In genomic region chr20:63627129-63627699, GRCh38 we compare ENCODE assay signal across 8 cellular contexts. TPM values are rescaled to one million over a fixed set of nuclear protein-coding genes. Genes with fewer than 3 reads are reported as not detected.
DNase-seq lines count a peak whose midpoint lies in the region; ATAC-seq and TF ChIP-seq lines count a peak whose summit lies in the region.

No MANE protein-coding gene starts in this region.

- no TSS peak for BruUV-seq in PC-9 (replicated peaks; lab: Mats Ljungman, UMichigan)

- DNase-seq in DMS153 (lab: John Stamatoyannopoulos, UW) (peak; percentile 89), HuH-7.5 (ENCODE audit: low spot score) (peak; percentile 99), PC-9 (peak; percentile 81 to 97)
- peak; percentile 92 for DNase-seq in activated T-cell treated with anti-CD3 and anti-CD28 coated beads, Interleukin-2, amount 50 U/mL, for 4 hours
- peak; percentile 80 for DNase-seq in stimulated activated CD8-positive, alpha-beta memory T cell treated with anti-CD3 and anti-CD28 coated beads, Interleukin-7, amount 100 ng/mL, for 24 hours (ENCODE audit: low read depth)

- H3K36me3 Mint-ChIP-seq in activated T-cell treated with anti-CD3 and anti-CD28 coated beads, Interleukin-2, amount 50 U/mL, for 4 hours (ENCODE audit: insufficient read depth) = peaks cover 10% of the 10 kb centered on the region

- peak overlapping the region; percentile 86 for H2AFZ ChIP-seq in PC-9

- H3K36me3 ChIP-seq in PC-9 (ENCODE audit: low read depth) (no peaks in the 10 kb centered on the region), muscle layer of duodenum (ENCODE audit: control insufficient read depth in 1 of 2, insufficient read depth in 2 of 2, low read length in 2 of 2) (no peaks in the 10 kb centered on the region)

- H3K4me1 Mint-ChIP-seq in activated T-cell treated with anti-CD3 and anti-CD28 coated beads, Interleukin-2, amount 50 U/mL, for 4 hours (ENCODE audit: low read depth) = peaks cover 39% of the 10 kb centered on the region

- H3K27ac ChIP-seq in PC-9 (no peak overlapping the region), muscle layer of duodenum (ENCODE audit: low read length) (peak overlapping the region; percentile 79)

- CTCF ChIA-PET in PC-9 (lab: Charles Lee) = interaction anchor here (0.7 kb wide), 1 partner anchor 75 kb away, joined by 4 read pairs; no protein-coding TSS in a partner anchor

- no peaks in the 10 kb centered on the region for H3K9me2 ChIP-seq in PC-9 (ENCODE audit: insufficient read depth)

- no peak for TF ChIP-seq CTCF in PC-9 (conservative IDR thresholded peaks at IDR 0.05)

- ATAC-seq in GM21528 (IDR thresholded peaks at IDR 0.05; ENCODE audit: low FRiP score, unreplicated experiment) = peak; percentile 76
- peak; percentile 72 to 75 for ATAC-seq in activated T-cell treated with anti-CD3 and anti-CD28 coated beads, Interleukin-2, amount 50 U/mL, for 4 hours
- peak; percentile 92 for ATAC-seq in esophagus mucosa

- POLR2A ChIA-PET in PC-9 (lab: Charles Lee; ENCODE audit: unreplicated experiment) = interaction anchor here (0.6 to 1.1 kb wide), 4 partner anchors 14 to 270 kb away, joined by 3 to 15 read pairs (median 5); no protein-coding TSS in a partner anchor

- peak overlapping the region; percentile 96 for H3K4me2 ChIP-seq in PC-9

- peak overlapping the region; percentile 98 for H3K4me3 Mint-ChIP-seq in activated T-cell treated with anti-CD3 and anti-CD28 coated beads, Interleukin-2, amount 50 U/mL, for 4 hours

- peaks cover 67% of the 10 kb centered on the region for H3K79me2 ChIP-seq in PC-9 (ENCODE audit: low read depth)

- intact Hi-C loops in PC-9 (cut with micrococcal nuclease; ENCODE audit: unreplicated experiment) = no loop called here

- peaks cover 2% of the 10 kb centered on the region; the same call in 1 of the 2 replicates for H4K20me1 ChIP-seq in PC-9 (ENCODE audit: insufficient read depth)

- H3K4me1 ChIP-seq in PC-9 (replicated peaks; ENCODE audit: insufficient read depth) = peaks cover 20% of the 10 kb centered on the region
- peaks cover 5 to 20% of the 10 kb centered on the region in 2 donors for H3K4me1 ChIP-seq in muscle layer of duodenum (ENCODE audit: control insufficient read depth in 1 of 2, insufficient read depth in 2 of 2, low read length in 2 of 2)

- H3K27me3 ChIP-seq in PC-9 (ENCODE audit: insufficient read depth, low read depth) (no peaks in the 10 kb centered on the region), muscle layer of duodenum (ENCODE audit: low read depth, low read length) (no peaks in the 10 kb centered on the region)

- no peaks in the 10 kb centered on the region for H3K9me3 Mint-ChIP-seq in activated T-cell treated with anti-CD3 and anti-CD28 coated beads, Interleukin-2, amount 50 U/mL, for 4 hours

- H3F3A ChIP-seq in PC-9 (ENCODE audit: insufficient read depth, low read depth) = peaks cover 28% of the 10 kb centered on the region; the same call in 1 of the 2 replicates

- H3K27me3 Mint-ChIP-seq in activated T-cell treated with anti-CD3 and anti-CD28 coated beads, Interleukin-2, amount 50 U/mL, for 4 hours (ENCODE audit: low read depth) = no peaks in the 10 kb centered on the region

- H3K9me3 ChIP-seq in PC-9 (ENCODE audit: insufficient read depth, low read depth) = no peaks in the 10 kb centered on the region
- no peaks in the 10 kb centered on the region for H3K9me3 ChIP-seq in muscle layer of duodenum (ENCODE audit: control insufficient read depth in 1 of 2, low read length in 2 of 2)

- H3K4me3 ChIP-seq in PC-9 = peak overlapping the region; percentile 92
- peak overlapping the region; percentile 70 to 88 for H3K4me3 ChIP-seq in muscle layer of duodenum (ENCODE audit: low read depth in 1 of 2, low read length in 2 of 2)

RNA-seq across cellular contexts. Expression of gene GMEB2, which starts 0.3 kb away (rescaled TPM):
- total RNA-seq in PC-9 (2021) (18.9 and 19.3 TPM in 2 replicates), esophagus mucosa (6.9 TPM)
- 10 to 100 TPM; 14.6 to 16.1 (median 15.1) TPM for total RNA-seq in activated T-cell treated with anti-CD3 and anti-CD28 coated beads, Interleukin-2, amount 50 U/mL, for 4 hours

RNA-seq across cellular contexts. Expression of gene STMN3, which starts 26.0 kb away (rescaled TPM):
- total RNA-seq in PC-9 (2021) (24.3 and 24.4 TPM in 2 replicates), esophagus mucosa (4.6 TPM)
- total RNA-seq in activated T-cell treated with anti-CD3 and anti-CD28 coated beads, Interleukin-2, amount 50 U/mL, for 4 hours = 10 to 100 TPM; 11.4 to 16.2 (median 12.4) TPM

RNA-seq across cellular contexts. Expression of gene RTEL1, which starts 30.9 kb away (rescaled TPM):
- total RNA-seq in PC-9 (2021) (36.0 and 37.4 TPM in 2 replicates), esophagus mucosa (12.2 TPM)
- 10 to 100 TPM; 50.6 to 67.7 (median 62.3) TPM for total RNA-seq in activated T-cell treated with anti-CD3 and anti-CD28 coated beads, Interleukin-2, amount 50 U/mL, for 4 hours

RNA-seq across cellular contexts. Expression of gene HELZ2, which starts 53.2 kb away (rescaled TPM):
- total RNA-seq in PC-9 (2021) (33.7 and 52.6 TPM in 2 replicates), esophagus mucosa (32.0 TPM)
- 10 to 100 TPM in 1 of 3 donors, 1 to 10 TPM in 2; 7.4 to 11.9 (median 7.8) TPM for total RNA-seq in activated T-cell treated with anti-CD3 and anti-CD28 coated beads, Interleukin-2, amount 50 U/mL, for 4 hours
